Comparison of ENCODE assay signal across 8 cellular contexts in the genomic region with DNA sequence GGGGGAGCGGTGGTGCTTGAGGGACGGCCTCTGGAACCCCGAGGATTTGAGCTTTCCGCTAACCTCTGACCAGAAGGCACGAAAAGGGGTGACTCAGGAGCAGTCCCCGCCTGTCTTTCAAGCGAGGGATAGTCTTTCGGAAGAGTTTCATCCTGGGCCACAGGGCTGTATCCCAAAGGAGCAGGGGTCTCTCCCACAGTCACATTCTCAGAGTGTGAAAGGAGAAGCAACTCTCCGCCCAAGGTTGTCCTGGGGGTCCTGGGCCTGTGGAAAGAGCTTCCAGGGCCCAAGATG.
A peak's percentile ranks its signal among the peaks of the same experiment; 100 is the strongest.
DNase-seq lines count a peak whose midpoint lies in the region; ATAC-seq lines count a peak whose summit lies in the region.

No MANE protein-coding gene starts in this region.

- H3K27me3 ChIP-seq in mucosa of stomach (ENCODE audit: control insufficient read depth, insufficient read depth, low read length): no peaks in the 10 kb centered on the region

- H3K9me3 ChIP-seq in mucosa of stomach (ENCODE audit: control insufficient read depth, low read length): no peaks in the 10 kb centered on the region

- H3K27ac Mint-ChIP-seq in stimulated activated naive CD8-positive, alpha-beta T cell treated with anti-CD3 and anti-CD28 coated beads, Interleukin-15, Interleukin-2, amounts not matched to agents 100 ng/mL and 50 ng/mL, for 24 hours: no peak overlapping the region

- H3K36me3 ChIP-seq in mucosa of stomach (ENCODE audit: control insufficient read depth, insufficient read depth, low read length): no peaks in the 10 kb centered on the region

- H3K4me3 Mint-ChIP-seq in stimulated activated naive CD8-positive, alpha-beta T cell treated with anti-CD3 and anti-CD28 coated beads, Interleukin-15, Interleukin-2, amounts not matched to agents 100 ng/mL and 50 ng/mL, for 24 hours: peak overlapping the region; percentile 39

- H3K9me3 Mint-ChIP-seq in stimulated activated naive CD8-positive, alpha-beta T cell treated with anti-CD3 and anti-CD28 coated beads, Interleukin-15, Interleukin-2, amounts not matched to agents 100 ng/mL and 50 ng/mL, for 24 hours: no peaks in the 10 kb centered on the region

- no peak for ATAC-seq in stimulated activated naive CD8-positive, alpha-beta T cell treated with anti-CD3 and anti-CD28 coated beads, Interleukin-15, Interleukin-2, amounts not matched to agents 100 U/mL and 50 U/mL, for 24 hours
- no peak for ATAC-seq in GM18858 (IDR thresholded peaks at IDR 0.05; ENCODE audit: unreplicated experiment)

- DNase-seq in stimulated activated naive CD8-positive, alpha-beta T cell treated with anti-CD3 and anti-CD28 coated beads, Interleukin-15, Interleukin-2, amounts not matched to agents 100 U/mL and 50 U/mL, for 24 hours: no peak
- no peak for DNase-seq in caudate nucleus (lab: John Stamatoyannopoulos, UW)
- DNase-seq in Kasumi-1 (lab: John Stamatoyannopoulos, UW): no peak
- no peak for DNase-seq in stimulated activated naive CD4-positive, alpha-beta T cell treated with Interleukin-2 at 50 U/mL for 16 hours (lab: John Stamatoyannopoulos, UW)
- no peak for DNase-seq in DMS153 (lab: John Stamatoyannopoulos, UW)

- H3K4me1 Mint-ChIP-seq in stimulated activated naive CD8-positive, alpha-beta T cell treated with anti-CD3 and anti-CD28 coated beads, Interleukin-15, Interleukin-2, amounts not matched to agents 100 ng/mL and 50 ng/mL, for 24 hours (ENCODE audit: low read depth): peaks cover 29% of the 10 kb centered on the region

- peaks cover 62% of the 10 kb centered on the region for H3K4me1 ChIP-seq in mucosa of stomach (ENCODE audit: control insufficient read depth, insufficient read depth, low read length)

- H3K36me3 Mint-ChIP-seq in stimulated activated naive CD8-positive, alpha-beta T cell treated with anti-CD3 and anti-CD28 coated beads, Interleukin-15, Interleukin-2, amounts not matched to agents 100 ng/mL and 50 ng/mL, for 24 hours (ENCODE audit: low read depth): peaks cover 10% of the 10 kb centered on the region

- peak overlapping the region; percentile 52 for H3K27ac ChIP-seq in caudate nucleus (ENCODE audit: low read depth, low read length)

- no peak overlapping the region for H3K4me3 ChIP-seq in mucosa of stomach (ENCODE audit: low read length)

- H3K27me3 Mint-ChIP-seq in stimulated activated naive CD8-positive, alpha-beta T cell treated with anti-CD3 and anti-CD28 coated beads, Interleukin-15, Interleukin-2, amounts not matched to agents 100 ng/mL and 50 ng/mL, for 24 hours: no peaks in the 10 kb centered on the region

- H3K9ac ChIP-seq in mucosa of stomach (ENCODE audit: low read length): peak overlapping the region; percentile 55
